8 cellular contexts compared by ENCODE assay signal in the genomic region with DNA sequence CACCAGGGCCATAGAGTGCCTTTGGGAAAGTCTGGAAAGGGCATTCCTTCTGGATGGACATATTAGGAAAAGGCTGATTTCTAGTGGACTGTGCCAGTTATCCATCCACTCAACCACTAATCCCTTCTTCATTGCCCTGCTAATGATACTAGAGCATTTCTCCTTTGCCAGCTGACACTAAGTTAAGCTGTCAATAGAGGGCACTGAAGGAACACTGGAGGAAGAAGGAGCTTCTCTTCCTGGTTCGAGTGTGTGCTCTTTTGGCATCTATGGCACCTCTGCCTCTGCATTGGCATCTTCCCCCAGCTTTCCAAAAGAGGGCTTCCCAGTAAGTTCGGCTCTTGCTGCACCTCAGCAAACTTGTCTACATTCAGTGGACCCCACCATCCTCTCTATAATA.
DNase-seq lines count a peak whose midpoint lies in the region; ATAC-seq, FAIRE-seq and TF ChIP-seq lines count a peak whose summit lies in the region.

No MANE protein-coding gene starts in this region.

- no peaks in the 10 kb centered on the region for H3K36me3 ChIP-seq in GM12878 (ENCODE audit: control insufficient read depth in 2 of 2, insufficient read depth in 2 of 2, low read length in 1 of 2)
- no peaks in the 10 kb centered on the region for H3K36me3 ChIP-seq in spleen

- no peaks in the 10 kb centered on the region for H3K36me3 Mint-ChIP-seq in neural crest cell (ENCODE audit: low read depth)

- TF ChIP-seq RAD21 in GM12878 (IDR thresholded peaks at IDR 0.05; ENCODE audit: insufficient read depth, low read depth, low read length) = peak; percentile 70

- H3K27me3 ChIP-seq in GM12878 (replicated peaks in 1 of 2; ENCODE audit: control insufficient read depth in 2 of 2, insufficient read depth in 2 of 2, low read length in 1 of 2) (no peaks in the 10 kb centered on the region), spleen (replicated peaks in 1 of 7) (peaks cover 0 to 8% (median 0%) of the 10 kb centered on the region in 7 donors)

- DNase-seq in AG08396 (ENCODE audit: low spot score) = peak; percentile 35
- DNase-seq in NCI-H2029 treated with DMSO at 0.1 percent for 48 hours (lab: John Stamatoyannopoulos, UW) = peak; percentile 32
- no peak for DNase-seq in GM12878 (ENCODE audit: low read depth, low spot score)
- no peak for DNase-seq in neural crest cell (ENCODE audit: low read depth, low spot score)
- DNase-seq in NCI-H1048 (lab: John Stamatoyannopoulos, UW) = no peak
- DNase-seq in spleen = no peak

- no peaks in the 10 kb centered on the region for H3K79me2 ChIP-seq in GM12878 (ENCODE audit: control insufficient read depth, insufficient read depth, low read length)

- ATAC-seq in GM18508 (IDR thresholded peaks at IDR 0.05; ENCODE audit: insufficient read depth, unreplicated experiment) (peak; percentile 76), HG02943 (IDR thresholded peaks at IDR 0.05; ENCODE audit: low read depth, unreplicated experiment) (peak; percentile 84), GM12878 (peak; percentile 94)

- no peak overlapping the region for H3K27ac Mint-ChIP-seq in neural crest cell (ENCODE audit: unreplicated experiment)

- H3K9me3 ChIP-seq in GM12878 (replicated peaks; ENCODE audit: control insufficient read depth, insufficient read depth, low read length) = no peaks in the 10 kb centered on the region
- H3K9me3 ChIP-seq in spleen = no peaks in the 10 kb centered on the region

- no peak for TF ChIP-seq EP300 in GM12878 (IDR thresholded peaks at IDR 0.05; ENCODE audit: borderline replicate concordance in 1 of 2, control insufficient read depth in 1 of 2, low read depth in 2 of 2, low read length in 2 of 2)

- H4K20me1 ChIP-seq in GM12878 (ENCODE audit: control insufficient read depth, insufficient read depth) = no peaks in the 10 kb centered on the region

- TF ChIP-seq CTCF in GM12878 (IDR thresholded peaks at IDR 0.05 in 2 of 3, conservative IDR thresholded peaks at IDR 0.05 in 1 of 3; ENCODE audit: control insufficient read depth in 2 of 3, extremely low read depth in 1 of 3, insufficient read depth in 1 of 3, low read depth in 3 of 3, low read length in 3 of 3) (peak; percentile 44 to 75 (median 57); a peak in 4 of 6 replicates), neural crest cell (conservative IDR thresholded peaks at IDR 0.05) (peak; percentile 54), spleen (IDR thresholded peaks at IDR 0.05 in 8 of 11, conservative IDR thresholded peaks at IDR 0.05 in 3 of 11) (peak in 1 of 11 experiments; percentile 10)

- in situ Hi-C loops in GM12878 (cut with MboI) = no loop called here

- intact Hi-C loops in GM12878 (cut with micrococcal nuclease; ENCODE audit: unreplicated experiment) = loop anchor here (1.0 kb wide), 1 partner anchor 284 kb away; no protein-coding TSS in a partner anchor
- intact Hi-C loops in spleen (cut with DNase I; ENCODE audit: low total_unique reads) = no loop called here

- no peak overlapping the region for H2AFZ ChIP-seq in GM12878 (ENCODE audit: control insufficient read depth, low read depth, low read length)

- WGBS in GM12878 (ENCODE audit: insufficient coverage, insufficient replicate concordance, low lambda C conversion rate, missing lambda C conversion rate) = 15% methylated on average over 2 of the region's 2 CpGs
- 34 to 56% (median 47%) methylated on average over 2 of the region's 2 CpGs for WGBS in spleen, 5 donors

- no peak overlapping the region for H3K27ac ChIP-seq in GM12878 (ENCODE audit: control insufficient read depth, insufficient read depth)
- H3K27ac ChIP-seq in spleen = no peak overlapping the region

- H3K4me3 Mint-ChIP-seq in neural crest cell = no peak overlapping the region

- SMC1A ChIA-PET in GM12878 (lab: Charles Lee; ENCODE audit: uncharacterized antibody, unreplicated experiment) = interaction anchor here (0.7 to 1.5 kb wide), 7 partner anchors 9 to 1565 kb away, joined by 3 to 7 read pairs (median 4); no protein-coding TSS in a partner anchor

- CTCF ChIA-PET in GM12878 (lab: Yijun Ruan, JAX) = interaction anchor here (0.6 to 2.0 kb wide), 12 partner anchors 10 to 1916 kb away, joined by 3 to 10 read pairs (median 4); no protein-coding TSS in a partner anchor

- H3K4me1 ChIP-seq in GM12878 (ENCODE audit: control insufficient read depth, insufficient read depth, low read length) (no peaks in the 10 kb centered on the region), spleen (no peaks in the 10 kb centered on the region)

- TF ChIP-seq POLR2A in GM12878 (IDR thresholded peaks at IDR 0.05; ENCODE audit: low read depth, low read length) (no peak), spleen (IDR thresholded peaks at IDR 0.05) (no peak)

- H3K4me2 ChIP-seq in GM12878 (ENCODE audit: control insufficient read depth, insufficient read depth) = no peak overlapping the region

- no peaks in the 10 kb centered on the region for H3K4me1 Mint-ChIP-seq in neural crest cell

- H3K27me3 Mint-ChIP-seq in neural crest cell (ENCODE audit: low read depth) = no peaks in the 10 kb centered on the region

- peak; percentile 49 for FAIRE-seq in GM12878 (lab: Jason Lieb, UNC)

- RAD21 ChIA-PET in GM12878 (lab: Charles Lee; ENCODE audit: unreplicated experiment) = interaction anchor here (0.7 to 0.9 kb wide), 2 partner anchors 542 to 547 kb away, joined by 3 read pairs; no protein-coding TSS in a partner anchor

- no TSS peak for BruUV-seq in GM12878 (replicated peaks; lab: Mats Ljungman, UMichigan)

- H3K9ac ChIP-seq in GM12878 (ENCODE audit: control insufficient read depth, insufficient read depth, low read length) = no peak overlapping the region

- H3K4me3 ChIP-seq in GM12878 (no peak overlapping the region), spleen (no peak overlapping the region)

- POLR2A ChIA-PET in GM12878 (lab: Charles Lee) = no interaction called here

- H3K9me3 Mint-ChIP-seq in neural crest cell = no peaks in the 10 kb centered on the region

TF ChIP-seq in GM12878, 131 proteins besides CTCF, POLR2A, EP300 and RAD21:
- no peak for TF ChIP-seq CEBPB (IDR thresholded peaks at IDR 0.05; ENCODE audit: borderline replicate concordance in 1 of 2, low read depth in 2 of 2, low read length in 2 of 2)
- TF ChIP-seq SMC3 (IDR thresholded peaks at IDR 0.05; ENCODE audit: borderline replicate concordance, low read length) = peak; percentile 37; the same call in 1 of the 2 replicates

Comparison
In these comparisons a context has a peak if more than half of its experiments do, and no peak if none do; other contexts are left out.
1. DNase-seq: peak in AG08396 (single experiment) and NCI-H2029 treated with DMSO at 0.1 percent for 48 hours (single experiment); none in GM12878 (single experiment), neural crest cell (single experiment), NCI-H1048 (single experiment) and spleen (single experiment).
2. Peak in every context shown above with its lines, with median percentiles within 50 percentile points of each other: ATAC-seq.